ENCODE assay signal across 17 cellular contexts in genomic region chrX:101265869-101266428, GRCh38. TPM values are rescaled to one million over a fixed set of nuclear protein-coding genes. Genes with fewer than 3 reads are reported as not detected.
A peak's percentile ranks its signal among the peaks of the same experiment; 100 is the strongest.
DNase-seq lines count a peak whose midpoint lies in the region; ATAC-seq and TF ChIP-seq lines count a peak whose summit lies in the region.
"Had no signal": no experiment of that assay in that cellular context is flagged by ENCODE, and none has a peak within 500 bp of the region (broad histone marks: within the 10 kb centered on the region; RNA-seq: fewer than 3 reads in every experiment).

No MANE protein-coding gene starts in this region.

- WGBS in right lobe of liver (ENCODE audit: insufficient coverage, low coverage, low lambda C conversion rate, missing lambda C conversion rate) = 55% methylated on average over 5 of the region's 5 CpGs

- POLR2A ChIA-PET in BJ (lab: Charles Lee) = no interaction called here

- TF ChIP-seq CTCF in BJ (IDR thresholded peaks at IDR 0.05; ENCODE audit: insufficient read depth, low read depth, low read length) = no peak
- TF ChIP-seq CTCF in right lobe of liver (IDR thresholded peaks at IDR 0.05) = no peak

- H3K4me1 ChIP-seq in right lobe of liver = no peaks in the 10 kb centered on the region
- H3K4me1 ChIP-seq: pancreas had no signal

- H3K27ac ChIP-seq in caudate nucleus (ENCODE audit: low read depth, low read length) (peak overlapping the region; percentile 48), right lobe of liver (no peak overlapping the region)
- H3K27ac ChIP-seq: KMS-11, pancreas had no signal

- H3K4me3 ChIP-seq in BJ (ENCODE audit: low read depth, low read length) (no peak overlapping the region), right lobe of liver (no peak overlapping the region)
- H3K4me3 ChIP-seq: lung, pancreas had no signal

- no peak for TF ChIP-seq POLR2A in right lobe of liver (IDR thresholded peaks at IDR 0.05)

- ATAC-seq in right lobe of liver (peak in 3 of 4 donors; percentile 23 to 51 (median 26)), HG03135 (IDR thresholded peaks at IDR 0.05; ENCODE audit: unreplicated experiment) (no peak), HG03439 (IDR thresholded peaks at IDR 0.05; ENCODE audit: unreplicated experiment) (no peak)
- ATAC-seq: activated CD8-positive, alpha-beta memory T cell treated with anti-CD3 and anti-CD28 coated beads, Interleukin-2, amount 10 ng/mL, durations not matched to agents 7 days and 5 days; pancreas had no signal

- H3K9me3 ChIP-seq in right lobe of liver = no peaks in the 10 kb centered on the region
- H3K9me3 ChIP-seq: pancreas had no signal

- H3K36me3 ChIP-seq in BJ (ENCODE audit: control insufficient read depth, insufficient read depth, low read length) = no peaks in the 10 kb centered on the region
- no peaks in the 10 kb centered on the region for H3K36me3 ChIP-seq in right lobe of liver
- H3K36me3 ChIP-seq: pancreas had no signal

- H3K27me3 ChIP-seq in BJ (ENCODE audit: control insufficient read depth, insufficient read depth, low read length) = no peaks in the 10 kb centered on the region
- H3K27me3 ChIP-seq in right lobe of liver = no peaks in the 10 kb centered on the region
- H3K27me3 ChIP-seq: pancreas had no signal

- DNase-seq in BJ (ENCODE audit: low read depth) = peak; percentile 8
- DNase-seq in NCI-H226 = peak; percentile 17
- DNase-seq in caudate nucleus (lab: John Stamatoyannopoulos, UW) = peak in 16 of 61 donors; percentile 0 to 44 (median 10)
- no peak for DNase-seq in right lobe of liver
- no peak for DNase-seq in 8988T
- no peak for DNase-seq in NCI-H526 (lab: John Stamatoyannopoulos, UW)
- DNase-seq: activated CD8-positive, alpha-beta memory T cell treated with anti-CD3 and anti-CD28 coated beads, Interleukin-2, amount 10 ng/mL, durations not matched to agents 7 days and 5 days; activated naive CD8-positive, alpha-beta T cell treated with anti-CD3 and anti-CD28 coated beads, Interleukin-2, amount 10 ng/mL, durations not matched to agents 7 days and 5 days; C1 segment of cervical spinal cord; NCI-H2081; pancreas; stimulated activated CD4-positive, alpha-beta T cell treated with anti-CD3 and anti-CD28 coated beads, Interleukin-4, amount 100 ng/mL, for 24 hours; stimulated activated naive CD4-positive, alpha-beta T cell treated with Interleukin-2 at 50 U/mL for 16 hours had no signal

- intact Hi-C loops in right lobe of liver (cut with DNase I) = no loop called here

- CTCF ChIA-PET in BJ (lab: Yijun Ruan, JAX) = no interaction called here

RNA-seq across cellular contexts. Expression of gene TAF7L, which starts 25.2 kb away (rescaled TPM):
- polyA plus RNA-seq in BJ (2011; rRNA removed) = 0.13 and 0.22 TPM in 2 replicates
- not detected in 2 replicates for polyA minus RNA-seq in BJ (2011; rRNA and poly(A)+ RNA removed)
- total RNA-seq in right lobe of liver = under 1 TPM in 2 of 6 experiments, not detected in 4; 0.09 to 0.31 TPM
- total RNA-seq: activated naive CD8-positive, alpha-beta T cell treated with anti-CD3 and anti-CD28 coated beads, Interleukin-2, amount 10 ng/mL, durations not matched to agents 7 days and 5 days had no signal

RNA-seq across cellular contexts. Expression of gene DRP2, which starts 46.4 kb away (rescaled TPM):
- polyA plus RNA-seq in BJ (2011; rRNA removed) = 0.12 and 0.13 TPM in 2 replicates
- polyA minus RNA-seq in BJ (2011; rRNA and poly(A)+ RNA removed) = 0.14 and 0.21 TPM in 2 replicates
- not detected for total RNA-seq in right lobe of liver

Comparison
In these comparisons a context has a peak if more than half of its experiments do, and no peak if none do; other contexts are left out.
1. DNase-seq: peak in BJ (single experiment) and NCI-H226 (single experiment); none in right lobe of liver (0 of 3), 8988T (single experiment) and NCI-H526 (0 of 2).
2. ATAC-seq: peak in right lobe of liver (3 of 4); none in HG03135 (single experiment) and HG03439 (single experiment).